In the genomic region with DNA sequence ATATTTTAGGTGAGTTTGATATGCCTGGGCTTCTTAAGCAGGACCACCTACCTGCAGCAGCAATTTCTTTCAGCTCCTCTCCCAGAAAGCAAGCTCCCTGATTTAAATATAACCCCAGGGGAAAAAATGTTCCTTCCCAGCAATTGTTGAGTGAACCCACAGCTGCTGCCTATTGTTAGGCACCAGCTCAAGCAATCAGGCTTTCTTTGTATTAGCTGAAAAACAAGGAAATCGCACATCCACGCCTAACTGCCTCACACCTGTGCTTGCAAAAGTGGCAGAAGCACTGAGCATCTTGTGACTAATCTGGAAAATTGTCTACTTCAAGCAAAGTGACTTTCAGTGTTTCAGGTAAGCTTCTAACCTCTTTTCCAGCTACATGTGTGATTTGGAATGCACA, we compare ENCODE assay signal across 1 cellular context.
TF ChIP-seq lines count a peak whose summit lies in the region.

No MANE protein-coding gene starts in this region.

TF ChIP-seq in WTC11, 78 proteins besides CTCF, POLR2A, EP300 and RAD21 (continued from another document and continues in another):
- TF ChIP-seq, protein P1, sequence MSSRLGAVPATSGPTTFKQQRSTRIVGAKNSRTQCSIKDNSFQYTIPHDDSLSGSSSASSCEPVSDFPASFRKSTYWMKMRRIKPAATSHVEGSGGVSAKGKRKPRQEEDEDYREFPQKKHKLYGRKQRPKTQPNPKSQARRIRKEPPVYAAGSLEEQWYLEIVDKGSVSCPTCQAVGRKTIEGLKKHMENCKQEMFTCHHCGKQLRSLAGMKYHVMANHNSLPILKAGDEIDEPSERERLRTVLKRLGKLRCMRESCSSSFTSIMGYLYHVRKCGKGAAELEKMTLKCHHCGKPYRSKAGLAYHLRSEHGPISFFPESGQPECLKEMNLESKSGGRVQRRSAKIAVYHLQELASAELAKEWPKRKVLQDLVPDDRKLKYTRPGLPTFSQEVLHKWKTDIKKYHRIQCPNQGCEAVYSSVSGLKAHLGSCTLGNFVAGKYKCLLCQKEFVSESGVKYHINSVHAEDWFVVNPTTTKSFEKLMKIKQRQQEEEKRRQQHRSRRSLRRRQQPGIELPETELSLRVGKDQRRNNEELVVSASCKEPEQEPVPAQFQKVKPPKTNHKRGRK (CRISPR knock-in tag; IDR thresholded peaks at IDR 0.05; ENCODE audit: borderline replicate concordance), result no peak
- TF ChIP-seq, protein P2, sequence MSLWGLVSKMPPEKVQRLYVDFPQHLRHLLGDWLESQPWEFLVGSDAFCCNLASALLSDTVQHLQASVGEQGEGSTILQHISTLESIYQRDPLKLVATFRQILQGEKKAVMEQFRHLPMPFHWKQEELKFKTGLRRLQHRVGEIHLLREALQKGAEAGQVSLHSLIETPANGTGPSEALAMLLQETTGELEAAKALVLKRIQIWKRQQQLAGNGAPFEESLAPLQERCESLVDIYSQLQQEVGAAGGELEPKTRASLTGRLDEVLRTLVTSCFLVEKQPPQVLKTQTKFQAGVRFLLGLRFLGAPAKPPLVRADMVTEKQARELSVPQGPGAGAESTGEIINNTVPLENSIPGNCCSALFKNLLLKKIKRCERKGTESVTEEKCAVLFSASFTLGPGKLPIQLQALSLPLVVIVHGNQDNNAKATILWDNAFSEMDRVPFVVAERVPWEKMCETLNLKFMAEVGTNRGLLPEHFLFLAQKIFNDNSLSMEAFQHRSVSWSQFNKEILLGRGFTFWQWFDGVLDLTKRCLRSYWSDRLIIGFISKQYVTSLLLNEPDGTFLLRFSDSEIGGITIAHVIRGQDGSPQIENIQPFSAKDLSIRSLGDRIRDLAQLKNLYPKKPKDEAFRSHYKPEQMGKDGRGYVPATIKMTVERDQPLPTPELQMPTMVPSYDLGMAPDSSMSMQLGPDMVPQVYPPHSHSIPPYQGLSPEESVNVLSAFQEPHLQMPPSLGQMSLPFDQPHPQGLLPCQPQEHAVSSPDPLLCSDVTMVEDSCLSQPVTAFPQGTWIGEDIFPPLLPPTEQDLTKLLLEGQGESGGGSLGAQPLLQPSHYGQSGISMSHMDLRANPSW (CRISPR knock-in tag; conservative IDR thresholded peaks at IDR 0.05; ENCODE audit: low read depth), result no peak
- TF ChIP-seq ELF4 (CRISPR knock-in tag; IDR thresholded peaks at IDR 0.05; ENCODE audit: low read depth) (no peak), TP53 (CRISPR knock-in tag; IDR thresholded peaks at IDR 0.05) (no peak), NFYB (CRISPR knock-in tag; conservative IDR thresholded peaks at IDR 0.05; ENCODE audit: low read depth) (no peak), ZNF263 (CRISPR knock-in tag; IDR thresholded peaks at IDR 0.05; ENCODE audit: low read depth) (no peak), SOX15 (CRISPR knock-in tag; IDR thresholded peaks at IDR 0.05) (no peak), MXD4 (CRISPR knock-in tag; IDR thresholded peaks at IDR 0.05; ENCODE audit: borderline replicate concordance) (no peak), ZNF423 (CRISPR knock-in tag; IDR thresholded peaks at IDR 0.05) (no peak), ZNF219 (CRISPR knock-in tag; IDR thresholded peaks at IDR 0.05; ENCODE audit: borderline replicate concordance) (no peak), NFATC4 (CRISPR knock-in tag; IDR thresholded peaks at IDR 0.05) (no peak), TCF7 (CRISPR knock-in tag; IDR thresholded peaks at IDR 0.05; ENCODE audit: low read depth) (no peak), FOXP1 (CRISPR knock-in tag; IDR thresholded peaks at IDR 0.05; ENCODE audit: borderline replicate concordance) (no peak), GRHL2 (CRISPR knock-in tag; IDR thresholded peaks at IDR 0.05; ENCODE audit: insufficient replicate concordance, severe bottlenecking) (no peak), JUN (CRISPR knock-in tag; IDR thresholded peaks at IDR 0.05) (no peak), GTF2I (CRISPR knock-in tag; conservative IDR thresholded peaks at IDR 0.05) (no peak), FOXK1 (CRISPR knock-in tag; IDR thresholded peaks at IDR 0.05) (no peak), ZNF396 (CRISPR knock-in tag; IDR thresholded peaks at IDR 0.05; ENCODE audit: borderline replicate concordance) (no peak), TEAD1 (CRISPR knock-in tag; IDR thresholded peaks at IDR 0.05) (peak; percentile 58; the same call in 1 of the 2 replicates), SP1 (CRISPR knock-in tag; conservative IDR thresholded peaks at IDR 0.05) (no peak), SMAD4 (CRISPR knock-in tag; IDR thresholded peaks at IDR 0.05) (no peak), PRRX2 (CRISPR knock-in tag; IDR thresholded peaks at IDR 0.05) (peak; percentile 14; the same call in 1 of the 2 replicates), IRF2 (CRISPR knock-in tag; IDR thresholded peaks at IDR 0.05; ENCODE audit: borderline replicate concordance, low read depth) (no peak), ATF1 (CRISPR knock-in tag; IDR thresholded peaks at IDR 0.05) (no peak), MYBL2 (CRISPR knock-in tag; IDR thresholded peaks at IDR 0.05) (no peak)
- TF ChIP-seq, protein P3, sequence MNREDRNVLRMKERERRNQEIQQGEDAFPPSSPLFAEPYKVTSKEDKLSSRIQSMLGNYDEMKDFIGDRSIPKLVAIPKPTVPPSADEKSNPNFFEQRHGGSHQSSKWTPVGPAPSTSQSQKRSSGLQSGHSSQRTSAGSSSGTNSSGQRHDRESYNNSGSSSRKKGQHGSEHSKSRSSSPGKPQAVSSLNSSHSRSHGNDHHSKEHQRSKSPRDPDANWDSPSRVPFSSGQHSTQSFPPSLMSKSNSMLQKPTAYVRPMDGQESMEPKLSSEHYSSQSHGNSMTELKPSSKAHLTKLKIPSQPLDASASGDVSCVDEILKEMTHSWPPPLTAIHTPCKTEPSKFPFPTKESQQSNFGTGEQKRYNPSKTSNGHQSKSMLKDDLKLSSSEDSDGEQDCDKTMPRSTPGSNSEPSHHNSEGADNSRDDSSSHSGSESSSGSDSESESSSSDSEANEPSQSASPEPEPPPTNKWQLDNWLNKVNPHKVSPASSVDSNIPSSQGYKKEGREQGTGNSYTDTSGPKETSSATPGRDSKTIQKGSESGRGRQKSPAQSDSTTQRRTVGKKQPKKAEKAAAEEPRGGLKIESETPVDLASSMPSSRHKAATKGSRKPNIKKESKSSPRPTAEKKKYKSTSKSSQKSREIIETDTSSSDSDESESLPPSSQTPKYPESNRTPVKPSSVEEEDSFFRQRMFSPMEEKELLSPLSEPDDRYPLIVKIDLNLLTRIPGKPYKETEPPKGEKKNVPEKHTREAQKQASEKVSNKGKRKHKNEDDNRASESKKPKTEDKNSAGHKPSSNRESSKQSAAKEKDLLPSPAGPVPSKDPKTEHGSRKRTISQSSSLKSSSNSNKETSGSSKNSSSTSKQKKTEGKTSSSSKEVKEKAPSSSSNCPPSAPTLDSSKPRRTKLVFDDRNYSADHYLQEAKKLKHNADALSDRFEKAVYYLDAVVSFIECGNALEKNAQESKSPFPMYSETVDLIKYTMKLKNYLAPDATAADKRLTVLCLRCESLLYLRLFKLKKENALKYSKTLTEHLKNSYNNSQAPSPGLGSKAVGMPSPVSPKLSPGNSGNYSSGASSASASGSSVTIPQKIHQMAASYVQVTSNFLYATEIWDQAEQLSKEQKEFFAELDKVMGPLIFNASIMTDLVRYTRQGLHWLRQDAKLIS (CRISPR knock-in tag; IDR thresholded peaks at IDR 0.05; ENCODE audit: borderline replicate concordance), result no peak
- TF ChIP-seq, protein P4, sequence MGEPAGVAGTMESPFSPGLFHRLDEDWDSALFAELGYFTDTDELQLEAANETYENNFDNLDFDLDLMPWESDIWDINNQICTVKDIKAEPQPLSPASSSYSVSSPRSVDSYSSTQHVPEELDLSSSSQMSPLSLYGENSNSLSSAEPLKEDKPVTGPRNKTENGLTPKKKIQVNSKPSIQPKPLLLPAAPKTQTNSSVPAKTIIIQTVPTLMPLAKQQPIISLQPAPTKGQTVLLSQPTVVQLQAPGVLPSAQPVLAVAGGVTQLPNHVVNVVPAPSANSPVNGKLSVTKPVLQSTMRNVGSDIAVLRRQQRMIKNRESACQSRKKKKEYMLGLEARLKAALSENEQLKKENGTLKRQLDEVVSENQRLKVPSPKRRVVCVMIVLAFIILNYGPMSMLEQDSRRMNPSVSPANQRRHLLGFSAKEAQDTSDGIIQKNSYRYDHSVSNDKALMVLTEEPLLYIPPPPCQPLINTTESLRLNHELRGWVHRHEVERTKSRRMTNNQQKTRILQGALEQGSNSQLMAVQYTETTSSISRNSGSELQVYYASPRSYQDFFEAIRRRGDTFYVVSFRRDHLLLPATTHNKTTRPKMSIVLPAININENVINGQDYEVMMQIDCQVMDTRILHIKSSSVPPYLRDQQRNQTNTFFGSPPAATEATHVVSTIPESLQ (CRISPR knock-in tag; IDR thresholded peaks at IDR 0.05), result no peak
- TF ChIP-seq, protein P5, sequence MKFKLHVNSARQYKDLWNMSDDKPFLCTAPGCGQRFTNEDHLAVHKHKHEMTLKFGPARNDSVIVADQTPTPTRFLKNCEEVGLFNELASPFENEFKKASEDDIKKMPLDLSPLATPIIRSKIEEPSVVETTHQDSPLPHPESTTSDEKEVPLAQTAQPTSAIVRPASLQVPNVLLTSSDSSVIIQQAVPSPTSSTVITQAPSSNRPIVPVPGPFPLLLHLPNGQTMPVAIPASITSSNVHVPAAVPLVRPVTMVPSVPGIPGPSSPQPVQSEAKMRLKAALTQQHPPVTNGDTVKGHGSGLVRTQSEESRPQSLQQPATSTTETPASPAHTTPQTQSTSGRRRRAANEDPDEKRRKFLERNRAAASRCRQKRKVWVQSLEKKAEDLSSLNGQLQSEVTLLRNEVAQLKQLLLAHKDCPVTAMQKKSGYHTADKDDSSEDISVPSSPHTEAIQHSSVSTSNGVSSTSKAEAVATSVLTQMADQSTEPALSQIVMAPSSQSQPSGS (CRISPR knock-in tag; IDR thresholded peaks at IDR 0.05; ENCODE audit: borderline replicate concordance, low read depth), result no peak
- TF ChIP-seq, protein P6, sequence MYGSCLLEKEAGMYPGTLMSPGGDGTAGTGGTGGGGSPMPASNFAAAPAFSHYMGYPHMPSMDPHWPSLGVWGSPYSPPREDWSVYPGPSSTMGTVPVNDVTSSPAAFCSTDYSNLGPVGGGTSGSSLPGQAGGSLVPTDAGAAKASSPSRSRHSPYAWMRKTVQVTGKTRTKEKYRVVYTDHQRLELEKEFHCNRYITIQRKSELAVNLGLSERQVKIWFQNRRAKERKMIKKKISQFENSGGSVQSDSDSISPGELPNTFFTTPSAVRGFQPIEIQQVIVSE (CRISPR knock-in tag; IDR thresholded peaks at IDR 0.05; ENCODE audit: borderline replicate concordance), result no peak
- TF ChIP-seq, protein P7, sequence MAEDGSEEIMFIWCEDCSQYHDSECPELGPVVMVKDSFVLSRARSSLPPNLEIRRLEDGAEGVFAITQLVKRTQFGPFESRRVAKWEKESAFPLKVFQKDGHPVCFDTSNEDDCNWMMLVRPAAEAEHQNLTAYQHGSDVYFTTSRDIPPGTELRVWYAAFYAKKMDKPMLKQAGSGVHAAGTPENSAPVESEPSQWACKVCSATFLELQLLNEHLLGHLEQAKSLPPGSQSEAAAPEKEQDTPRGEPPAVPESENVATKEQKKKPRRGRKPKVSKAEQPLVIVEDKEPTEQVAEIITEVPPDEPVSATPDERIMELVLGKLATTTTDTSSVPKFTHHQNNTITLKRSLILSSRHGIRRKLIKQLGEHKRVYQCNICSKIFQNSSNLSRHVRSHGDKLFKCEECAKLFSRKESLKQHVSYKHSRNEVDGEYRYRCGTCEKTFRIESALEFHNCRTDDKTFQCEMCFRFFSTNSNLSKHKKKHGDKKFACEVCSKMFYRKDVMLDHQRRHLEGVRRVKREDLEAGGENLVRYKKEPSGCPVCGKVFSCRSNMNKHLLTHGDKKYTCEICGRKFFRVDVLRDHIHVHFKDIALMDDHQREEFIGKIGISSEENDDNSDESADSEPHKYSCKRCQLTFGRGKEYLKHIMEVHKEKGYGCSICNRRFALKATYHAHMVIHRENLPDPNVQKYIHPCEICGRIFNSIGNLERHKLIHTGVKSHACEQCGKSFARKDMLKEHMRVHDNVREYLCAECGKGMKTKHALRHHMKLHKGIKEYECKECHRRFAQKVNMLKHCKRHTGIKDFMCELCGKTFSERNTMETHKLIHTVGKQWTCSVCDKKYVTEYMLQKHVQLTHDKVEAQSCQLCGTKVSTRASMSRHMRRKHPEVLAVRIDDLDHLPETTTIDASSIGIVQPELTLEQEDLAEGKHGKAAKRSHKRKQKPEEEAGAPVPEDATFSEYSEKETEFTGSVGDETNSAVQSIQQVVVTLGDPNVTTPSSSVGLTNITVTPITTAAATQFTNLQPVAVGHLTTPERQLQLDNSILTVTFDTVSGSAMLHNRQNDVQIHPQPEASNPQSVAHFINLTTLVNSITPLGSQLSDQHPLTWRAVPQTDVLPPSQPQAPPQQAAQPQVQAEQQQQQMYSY (CRISPR knock-in tag; IDR thresholded peaks at IDR 0.05), result no peak
- TF ChIP-seq, protein P8, sequence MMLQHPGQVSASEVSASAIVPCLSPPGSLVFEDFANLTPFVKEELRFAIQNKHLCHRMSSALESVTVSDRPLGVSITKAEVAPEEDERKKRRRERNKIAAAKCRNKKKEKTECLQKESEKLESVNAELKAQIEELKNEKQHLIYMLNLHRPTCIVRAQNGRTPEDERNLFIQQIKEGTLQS (CRISPR knock-in tag; conservative IDR thresholded peaks at IDR 0.05), result no peak
- TF ChIP-seq, protein P9, sequence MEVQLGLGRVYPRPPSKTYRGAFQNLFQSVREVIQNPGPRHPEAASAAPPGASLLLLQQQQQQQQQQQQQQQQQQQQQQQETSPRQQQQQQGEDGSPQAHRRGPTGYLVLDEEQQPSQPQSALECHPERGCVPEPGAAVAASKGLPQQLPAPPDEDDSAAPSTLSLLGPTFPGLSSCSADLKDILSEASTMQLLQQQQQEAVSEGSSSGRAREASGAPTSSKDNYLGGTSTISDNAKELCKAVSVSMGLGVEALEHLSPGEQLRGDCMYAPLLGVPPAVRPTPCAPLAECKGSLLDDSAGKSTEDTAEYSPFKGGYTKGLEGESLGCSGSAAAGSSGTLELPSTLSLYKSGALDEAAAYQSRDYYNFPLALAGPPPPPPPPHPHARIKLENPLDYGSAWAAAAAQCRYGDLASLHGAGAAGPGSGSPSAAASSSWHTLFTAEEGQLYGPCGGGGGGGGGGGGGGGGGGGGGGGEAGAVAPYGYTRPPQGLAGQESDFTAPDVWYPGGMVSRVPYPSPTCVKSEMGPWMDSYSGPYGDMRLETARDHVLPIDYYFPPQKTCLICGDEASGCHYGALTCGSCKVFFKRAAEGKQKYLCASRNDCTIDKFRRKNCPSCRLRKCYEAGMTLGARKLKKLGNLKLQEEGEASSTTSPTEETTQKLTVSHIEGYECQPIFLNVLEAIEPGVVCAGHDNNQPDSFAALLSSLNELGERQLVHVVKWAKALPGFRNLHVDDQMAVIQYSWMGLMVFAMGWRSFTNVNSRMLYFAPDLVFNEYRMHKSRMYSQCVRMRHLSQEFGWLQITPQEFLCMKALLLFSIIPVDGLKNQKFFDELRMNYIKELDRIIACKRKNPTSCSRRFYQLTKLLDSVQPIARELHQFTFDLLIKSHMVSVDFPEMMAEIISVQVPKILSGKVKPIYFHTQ (CRISPR knock-in tag; IDR thresholded peaks at IDR 0.05), result 0 out of 2 replicates have a peak, but pooled peaks have one; percentile 46
- TF ChIP-seq, protein P10, sequence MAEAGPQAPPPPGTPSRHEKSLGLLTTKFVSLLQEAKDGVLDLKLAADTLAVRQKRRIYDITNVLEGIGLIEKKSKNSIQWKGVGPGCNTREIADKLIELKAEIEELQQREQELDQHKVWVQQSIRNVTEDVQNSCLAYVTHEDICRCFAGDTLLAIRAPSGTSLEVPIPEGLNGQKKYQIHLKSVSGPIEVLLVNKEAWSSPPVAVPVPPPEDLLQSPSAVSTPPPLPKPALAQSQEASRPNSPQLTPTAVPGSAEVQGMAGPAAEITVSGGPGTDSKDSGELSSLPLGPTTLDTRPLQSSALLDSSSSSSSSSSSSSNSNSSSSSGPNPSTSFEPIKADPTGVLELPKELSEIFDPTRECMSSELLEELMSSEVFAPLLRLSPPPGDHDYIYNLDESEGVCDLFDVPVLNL (CRISPR knock-in tag; IDR thresholded peaks at IDR 0.05; ENCODE audit: borderline replicate concordance, low read depth), result no peak
- TF ChIP-seq, protein P11, sequence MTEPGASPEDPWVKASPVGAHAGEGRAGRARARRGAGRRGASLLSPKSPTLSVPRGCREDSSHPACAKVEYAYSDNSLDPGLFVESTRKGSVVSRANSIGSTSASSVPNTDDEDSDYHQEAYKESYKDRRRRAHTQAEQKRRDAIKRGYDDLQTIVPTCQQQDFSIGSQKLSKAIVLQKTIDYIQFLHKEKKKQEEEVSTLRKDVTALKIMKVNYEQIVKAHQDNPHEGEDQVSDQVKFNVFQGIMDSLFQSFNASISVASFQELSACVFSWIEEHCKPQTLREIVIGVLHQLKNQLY (CRISPR knock-in tag; IDR thresholded peaks at IDR 0.05), result no peak
